In the genomic region with DNA sequence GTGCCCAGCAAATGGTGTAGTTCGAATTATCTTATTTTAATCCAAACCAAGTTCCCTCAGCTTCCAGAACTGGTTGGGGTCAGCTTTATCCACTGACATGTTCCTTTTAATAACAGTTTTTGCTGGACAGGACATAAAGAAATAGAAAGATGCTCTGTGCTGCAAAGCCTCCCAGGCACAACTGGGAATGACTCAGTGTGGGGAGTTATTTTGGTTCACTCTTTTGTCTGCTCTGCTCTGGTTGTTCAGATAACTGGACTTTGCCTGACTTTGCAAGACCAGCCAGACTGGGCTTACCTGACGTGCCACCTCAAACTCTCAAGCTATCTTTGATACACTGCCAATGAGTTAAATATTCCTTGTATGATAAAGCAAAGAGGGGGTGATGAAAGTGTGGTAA, we compare ENCODE assay signal across 10 cellular contexts. TPM values are rescaled to one million over a fixed set of nuclear protein-coding genes. Genes with fewer than 3 reads are reported as not detected.
"Had no signal": no experiment of that assay in that cellular context is flagged by ENCODE, and none has a peak within 500 bp of the region (broad histone marks: within the 10 kb centered on the region; RNA-seq: fewer than 3 reads in every experiment).

No MANE protein-coding gene starts in this region.

- H3K4me3 ChIP-seq: GM23248, HAP-1 had no signal

- H3K27ac ChIP-seq: GM23248, HL-60 had no signal

- ATAC-seq: HCT116, HepG2 had no signal

- FAIRE-seq: HepG2 had no signal

- DNase-seq: GM23248, GOT3, H7, HFFc6 had no signal

RNA-seq across cellular contexts. Expression of gene SEZ6L, which starts 25.6 kb away (rescaled TPM):
- total RNA-seq: HepG2, HFFc6, HT1080 had no signal
- polyA plus RNA-seq: HepG2, IgD-negative memory B cell had no signal
